ENCODE assay signal across 19 cellular contexts in the genomic region with DNA sequence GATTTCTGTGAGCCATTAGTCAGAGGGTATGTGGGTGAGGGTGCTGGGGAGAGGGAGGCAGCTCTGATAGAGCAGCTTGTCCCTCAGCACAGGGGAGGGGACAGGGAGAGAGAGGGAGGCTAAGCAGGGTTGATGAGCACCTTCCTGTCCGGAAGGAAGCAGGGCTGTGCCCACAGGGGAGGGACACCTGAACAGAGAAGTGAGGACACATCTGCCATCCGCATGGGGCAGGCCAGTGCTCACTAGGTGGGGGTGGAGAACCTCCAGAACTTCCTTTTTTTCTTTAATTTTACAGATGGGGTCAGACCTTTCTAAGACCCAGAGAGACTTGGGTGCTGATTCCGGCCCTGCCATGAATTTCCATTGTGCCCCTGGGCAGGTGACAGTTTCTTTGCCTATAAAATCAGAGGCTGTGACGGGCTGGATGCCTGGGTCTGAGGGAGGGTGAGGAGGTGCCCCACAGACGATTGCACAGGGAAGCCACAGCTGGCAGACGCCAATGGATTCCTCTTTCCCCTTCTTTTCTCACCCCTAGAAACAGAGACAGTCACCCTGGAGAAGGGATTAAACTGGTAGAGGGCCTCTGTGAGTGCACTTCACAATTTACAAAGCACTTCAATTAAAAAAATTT. TPM values are rescaled to one million over a fixed set of nuclear protein-coding genes. Genes with fewer than 3 reads are reported as not detected.
A peak's percentile ranks its signal among the peaks of the same experiment; 100 is the strongest.
DNase-seq lines count a peak whose midpoint lies in the region; ATAC-seq, FAIRE-seq and TF ChIP-seq lines count a peak whose summit lies in the region.
"Had no signal": no experiment of that assay in that cellular context is flagged by ENCODE, and none has a peak within 500 bp of the region (broad histone marks: within the 10 kb centered on the region; RNA-seq: fewer than 3 reads in every experiment).

No MANE protein-coding gene starts in this region.

- no peak overlapping the region for H3K27ac Mint-ChIP-seq in activated CD4-positive, alpha-beta memory T cell treated with anti-CD3 and anti-CD28 coated beads for 36 hours
- H3K27ac Mint-ChIP-seq in naive thymus-derived CD8-positive, alpha-beta T cell = peak overlapping the region in 2 of 10 donors; percentile 23 to 39

- H3K36me3 Mint-ChIP-seq in activated CD4-positive, alpha-beta memory T cell treated with anti-CD3 and anti-CD28 coated beads for 36 hours = no peaks in the 10 kb centered on the region
- peaks cover 0 to 2% (median 0%) of the 10 kb centered on the region in 3 donors for H3K36me3 Mint-ChIP-seq in naive thymus-derived CD8-positive, alpha-beta T cell

- WGBS in pancreas, 2 donors = 55 to 59% methylated on average over 6 of the region's 6 CpGs

- peaks cover 16% of the 10 kb centered on the region for H3K27me3 Mint-ChIP-seq in activated CD4-positive, alpha-beta memory T cell treated with anti-CD3 and anti-CD28 coated beads for 36 hours
- peaks cover 4 to 23% (median 10%) of the 10 kb centered on the region in 5 donors for H3K27me3 Mint-ChIP-seq in naive thymus-derived CD8-positive, alpha-beta T cell

- no peak overlapping the region for H3K4me3 Mint-ChIP-seq in activated CD4-positive, alpha-beta memory T cell treated with anti-CD3 and anti-CD28 coated beads for 36 hours
- H3K4me3 Mint-ChIP-seq in naive thymus-derived CD8-positive, alpha-beta T cell = peak overlapping the region in 2 of 10 donors; percentile 10 to 28

- no peak for TF ChIP-seq CTCF in pancreas (IDR thresholded peaks at IDR 0.05)

- peak; percentile 56 to 69 for ATAC-seq in naive thymus-derived CD8-positive, alpha-beta T cell
- no peak for ATAC-seq in pancreas
- no peak for ATAC-seq in HG03039 (IDR thresholded peaks at IDR 0.05; ENCODE audit: unreplicated experiment)

- no peaks in the 10 kb centered on the region for H3K9me3 ChIP-seq in pancreas
- H3K9me3 ChIP-seq: colonic mucosa had no signal

- CTCF ChIA-PET in activated CD4-positive, alpha-beta memory T cell treated with anti-CD3 and anti-CD28 coated beads for 36 hours (lab: Charles Lee) = interaction anchor here (2.1 to 6.5 kb wide), 2 partner anchors 14 to 44 kb away, joined by 15 to 23 read pairs; no protein-coding TSS in a partner anchor

- intact Hi-C loops in activated CD4-positive, alpha-beta memory T cell treated with anti-CD3 and anti-CD28 coated beads for 36 hours (cut with micrococcal nuclease) = no loop called here
- intact Hi-C loops in pancreas (cut with DNase I) = no loop called here

- no peak overlapping the region for H3K4me3 ChIP-seq in pancreas
- H3K4me3 ChIP-seq: colonic mucosa, GM23248 had no signal

- POLR2A ChIA-PET in activated CD4-positive, alpha-beta memory T cell treated with anti-CD3 and anti-CD28 coated beads for 36 hours (lab: Charles Lee) = no interaction called here
- POLR2A ChIA-PET in naive thymus-derived CD8-positive, alpha-beta T cell (lab: Charles Lee) = no interaction called here

- H3K9me3 Mint-ChIP-seq in activated CD4-positive, alpha-beta memory T cell treated with anti-CD3 and anti-CD28 coated beads for 36 hours = peaks cover 8% of the 10 kb centered on the region
- peaks cover 0 to 11% (median 2%) of the 10 kb centered on the region in 9 donors for H3K9me3 Mint-ChIP-seq in naive thymus-derived CD8-positive, alpha-beta T cell

- no peaks in the 10 kb centered on the region for H3K4me1 ChIP-seq in pancreas
- H3K4me1 ChIP-seq: colonic mucosa had no signal

- DNase-seq in GF-D8 (lab: John Stamatoyannopoulos, UW) (peak; percentile 66), NAMALWA (ENCODE audit: low spot score) (peak; percentile 13), pancreas (no peak), superior temporal gyrus (ENCODE audit: extremely low spot score) (no peak), activated gamma-delta T cell (lab: John Stamatoyannopoulos, UW) (no peak)
- DNase-seq in activated CD4-positive, alpha-beta memory T cell treated with anti-CD3 and anti-CD28 coated beads for 36 hours = peak; percentile 18
- no peak for DNase-seq in naive thymus-derived CD8-positive, alpha-beta T cell
- DNase-seq: colonic mucosa; GM23248; mesenchymal stem cell; NCI-H1048; NCI-H226; stimulated activated naive CD4-positive, alpha-beta T cell had no signal

- no peak for FAIRE-seq in pancreas (lab: Jason Lieb, UNC)
- FAIRE-seq: GM19239 had no signal

- no peaks in the 10 kb centered on the region for H3K4me1 Mint-ChIP-seq in activated CD4-positive, alpha-beta memory T cell treated with anti-CD3 and anti-CD28 coated beads for 36 hours (ENCODE audit: low read depth)
- H3K4me1 Mint-ChIP-seq in naive thymus-derived CD8-positive, alpha-beta T cell = peaks cover 6 to 20% (median 12%) of the 10 kb centered on the region in 4 donors

- no peaks in the 10 kb centered on the region for H3K36me3 ChIP-seq in pancreas
- H3K36me3 ChIP-seq: colonic mucosa had no signal

- no peaks in the 10 kb centered on the region for H3K27me3 ChIP-seq in pancreas
- H3K27me3 ChIP-seq: colonic mucosa had no signal

- H3K27ac ChIP-seq in pancreas = no peak overlapping the region
- H3K27ac ChIP-seq: colonic mucosa, GM23248, RWPE1, VCaP had no signal

RNA-seq across cellular contexts. Expression of gene TGM5, which starts 4.1 kb away (rescaled TPM):
- not detected for total RNA-seq in activated CD4-positive, alpha-beta memory T cell treated with anti-CD3 and anti-CD28 coated beads for 36 hours
- total RNA-seq in naive thymus-derived CD8-positive, alpha-beta T cell = not detected
- not detected for polyA plus RNA-seq in naive thymus-derived CD8-positive, alpha-beta T cell
- not detected for total RNA-seq in pancreas
- polyA plus RNA-seq in pancreas = not detected
- total RNA-seq: colonic mucosa, Daoy, GM23248 had no signal
- polyA plus RNA-seq: BJ, GM23248 had no signal

RNA-seq across cellular contexts. Expression of gene TGM7, which starts 31.3 kb away (rescaled TPM):
- total RNA-seq in activated CD4-positive, alpha-beta memory T cell treated with anti-CD3 and anti-CD28 coated beads for 36 hours = not detected
- not detected for total RNA-seq in naive thymus-derived CD8-positive, alpha-beta T cell
- polyA plus RNA-seq in naive thymus-derived CD8-positive, alpha-beta T cell = not detected
- not detected for total RNA-seq in pancreas
- not detected for polyA plus RNA-seq in pancreas
- total RNA-seq: colonic mucosa, Daoy, GM23248 had no signal
- polyA plus RNA-seq: BJ, GM23248 had no signal

RNA-seq across cellular contexts. Expression of gene EPB42, which starts 50.0 kb away (rescaled TPM):
- total RNA-seq in activated CD4-positive, alpha-beta memory T cell treated with anti-CD3 and anti-CD28 coated beads for 36 hours = not detected
- not detected for total RNA-seq in naive thymus-derived CD8-positive, alpha-beta T cell
- not detected for polyA plus RNA-seq in naive thymus-derived CD8-positive, alpha-beta T cell
- total RNA-seq in pancreas = not detected
- polyA plus RNA-seq in pancreas = not detected
- total RNA-seq: colonic mucosa, Daoy, GM23248 had no signal
- polyA plus RNA-seq: BJ, GM23248 had no signal

RNA-seq across cellular contexts. Expression of gene LCMT2, which starts 59.6 kb away (rescaled TPM):
- total RNA-seq in activated CD4-positive, alpha-beta memory T cell treated with anti-CD3 and anti-CD28 coated beads for 36 hours = 1 to 10 TPM; 7.7 to 9.1 TPM
- total RNA-seq in naive thymus-derived CD8-positive, alpha-beta T cell = 10 to 100 TPM; 15.5 to 17.0 TPM
- 1 to 10 TPM; 2.1 to 3.5 (median 3.1) TPM for polyA plus RNA-seq in naive thymus-derived CD8-positive, alpha-beta T cell
- 1 to 10 TPM; 1.9 to 5.0 (median 3.9) TPM for total RNA-seq in pancreas
- polyA plus RNA-seq in pancreas = 1 to 10 TPM; 1.7 to 4.4 TPM

Comparison
In these comparisons a context has a peak if more than half of its experiments do, and no peak if none do; other contexts are left out.
1. DNase-seq: peak in GF-D8 (single experiment), NAMALWA (single experiment) and activated CD4-positive, alpha-beta memory T cell treated with anti-CD3 and anti-CD28 coated beads for 36 hours (single experiment); none in naive thymus-derived CD8-positive, alpha-beta T cell (0 of 10), pancreas (0 of 6), superior temporal gyrus (single experiment) and activated gamma-delta T cell (single experiment).
2. ATAC-seq: peak in naive thymus-derived CD8-positive, alpha-beta T cell (2 of 2); none in pancreas (0 of 4) and HG03039 (single experiment).